18 cellular contexts compared by ENCODE assay signal in the genomic region with DNA sequence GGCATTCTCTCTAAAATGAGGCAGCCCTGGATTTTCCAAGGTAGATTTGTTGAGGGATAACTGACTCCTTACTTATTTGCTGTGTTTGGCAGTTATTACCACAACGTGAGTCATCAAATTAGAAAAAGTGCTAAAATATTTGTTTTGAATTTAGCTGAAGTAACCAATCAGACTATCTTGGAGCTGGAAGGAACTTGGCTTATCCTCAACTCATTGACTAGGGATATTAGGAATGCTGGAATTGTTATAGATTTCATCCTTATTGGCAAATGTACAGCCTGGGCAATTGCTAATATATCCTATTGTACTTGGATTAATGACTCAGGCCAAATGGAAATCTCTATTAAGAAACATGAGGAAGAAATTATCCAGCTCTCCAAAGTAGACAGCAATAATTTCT.
"Had no signal": no experiment of that assay in that cellular context is flagged by ENCODE, and none has a peak within 500 bp of the region (broad histone marks: within the 10 kb centered on the region; RNA-seq: fewer than 3 reads in every experiment).

No MANE protein-coding gene starts in this region.

- H3K27me3 Mint-ChIP-seq: dendritic cell treated with granulocyte-macrophage colony-stimulating factor and Interleukin-4, amounts not matched to agents 40 ng/mL and 50 ng/mL, for 4 days; natural killer cell treated with Interleukin-12 subunit alpha and Interleukin-12 subunit beta and Interleukin-15 and Interleukin-18, amount 100 ng/mL, for 72 hours; stimulated activated naive B cell treated with anti-CD40 and anti-IgM and Interleukin-4, amounts not matched to agents 10 μg/mL and 1 μg/mL and 100 μg/mL, for 72 hours had no signal

- H3K36me3 Mint-ChIP-seq: mesothelial cell of epicardium; natural killer cell treated with Interleukin-12 subunit alpha and Interleukin-12 subunit beta and Interleukin-15 and Interleukin-18, amount 100 ng/mL, for 72 hours; stimulated activated naive B cell treated with anti-CD40 and anti-IgM and Interleukin-4, amounts not matched to agents 10 μg/mL and 1 μg/mL and 100 μg/mL, for 72 hours had no signal

- H3K4me3 ChIP-seq: cardiac muscle cell, lung, sigmoid colon, thyroid gland had no signal

- H3K9me3 Mint-ChIP-seq: activated naive CD4-positive, alpha-beta T cell treated with anti-CD3 and anti-CD28 coated beads for 36 hours; activated T-cell treated with anti-CD3 and anti-CD28 coated beads, Interleukin-2, amount 50 U/mL, for 4 hours; stimulated activated naive B cell treated with anti-CD40 and anti-IgM and Interleukin-4, amounts not matched to agents 10 μg/mL and 1 μg/mL and 100 μg/mL, for 72 hours; T-helper 1 cell treated with Interleukin-12 subunit alpha and Interleukin-12 subunit beta and Interleukin-4 antibody, amounts not matched to agents 30 μg/mL and 1 μg/mL, for 36 hours had no signal

- H3K4me1 Mint-ChIP-seq: mesothelial cell of epicardium; stimulated activated naive B cell treated with anti-CD40 and anti-IgM and Interleukin-4, amounts not matched to agents 10 μg/mL and 1 μg/mL and 100 μg/mL, for 72 hours had no signal

- H3K4me3 Mint-ChIP-seq: activated naive CD4-positive, alpha-beta T cell treated with anti-CD3 and anti-CD28 coated beads for 36 hours; activated T-cell treated with anti-CD3 and anti-CD28 coated beads, Interleukin-2, amount 50 U/mL, for 4 hours; dendritic cell treated with granulocyte-macrophage colony-stimulating factor and Interleukin-4, amounts not matched to agents 40 ng/mL and 50 ng/mL, for 4 days; mesothelial cell of epicardium; natural killer cell treated with Interleukin-12 subunit alpha and Interleukin-12 subunit beta and Interleukin-15 and Interleukin-18, amount 100 ng/mL, for 72 hours; stimulated activated naive B cell treated with anti-CD40 and anti-IgM and Interleukin-4, amounts not matched to agents 10 μg/mL and 1 μg/mL and 100 μg/mL, for 72 hours; T-helper 1 cell treated with Interleukin-12 subunit alpha and Interleukin-12 subunit beta and Interleukin-4 antibody, amounts not matched to agents 30 μg/mL and 1 μg/mL, for 36 hours had no signal

- DNase-seq: activated CD4-positive, alpha-beta T cell treated with anti-CD3 and anti-CD28 coated beads, Interleukin-2, amount 50 U/mL, for 1 hour; activated CD4-positive, CD25-positive, alpha-beta regulatory T cell treated with anti-CD3 and anti-CD28 coated beads, Interleukin-2, amount 50 U/mL, for 72 hours; activated CD8-positive, alpha-beta memory T cell treated with anti-CD3 and anti-CD28 coated beads, Interleukin-2, amount 50 U/mL, for 4 hours; activated naive CD4-positive, alpha-beta T cell treated with anti-CD3 and anti-CD28 coated beads for 36 hours; activated T-cell treated with anti-CD3 and anti-CD28 coated beads, Interleukin-2, amount 50 U/mL, for 4 hours; anterior cingulate cortex; effector CD8-positive, alpha-beta T cell; hypothalamus; kidney; sigmoid colon; stimulated activated naive B cell treated with anti-CD40 and anti-IgM and Interleukin-4, amounts not matched to agents 10 μg/mL and 1 μg/mL and 100 μg/mL, for 72 hours; thyroid gland had no signal

- H3K27ac Mint-ChIP-seq: activated naive CD4-positive, alpha-beta T cell treated with anti-CD3 and anti-CD28 coated beads for 36 hours; dendritic cell treated with granulocyte-macrophage colony-stimulating factor and Interleukin-4, amounts not matched to agents 40 ng/mL and 50 ng/mL, for 4 days; mesothelial cell of epicardium; natural killer cell treated with Interleukin-12 subunit alpha and Interleukin-12 subunit beta and Interleukin-15 and Interleukin-18, amount 100 ng/mL, for 72 hours; stimulated activated naive B cell treated with anti-CD40 and anti-IgM and Interleukin-4, amounts not matched to agents 10 μg/mL and 1 μg/mL and 100 μg/mL, for 72 hours; T-helper 1 cell treated with Interleukin-12 subunit alpha and Interleukin-12 subunit beta and Interleukin-4 antibody, amounts not matched to agents 30 μg/mL and 1 μg/mL, for 36 hours had no signal
